8 cellular contexts compared by ENCODE assay signal in the genomic region with DNA sequence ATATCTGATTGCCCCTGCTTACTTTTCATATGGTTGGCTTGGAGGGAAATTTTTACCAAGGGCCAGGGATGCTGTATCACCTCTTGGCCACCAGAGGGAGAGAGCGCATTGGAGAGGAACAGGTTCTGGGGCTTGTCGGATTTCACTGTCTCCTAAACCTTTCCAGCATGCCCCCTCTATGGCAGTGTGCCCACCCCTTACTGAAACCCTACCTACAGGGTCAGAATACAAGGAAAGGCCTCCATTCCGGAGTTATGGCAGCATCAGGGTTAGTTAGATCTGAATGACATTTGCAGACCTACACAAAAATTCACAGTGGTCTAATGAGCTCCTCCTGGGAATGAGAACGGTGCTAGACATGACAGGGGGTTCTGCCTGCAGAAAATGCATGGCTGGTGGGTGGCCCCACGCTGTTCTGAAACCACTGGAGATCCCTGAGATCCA. TPM values are rescaled to one million over a fixed set of nuclear protein-coding genes. Genes with fewer than 3 reads are reported as not detected.
DNase-seq lines count a peak whose midpoint lies in the region; ATAC-seq and TF ChIP-seq lines count a peak whose summit lies in the region.

No MANE protein-coding gene starts in this region.

- no peak overlapping the region for H3K4me3 ChIP-seq in cardiac fibroblast (replicated peaks in 1 of 2; ENCODE audit: low read depth in 2 of 2, low read length in 2 of 2)
- no peak overlapping the region for H3K4me3 ChIP-seq in lower lobe of right lung

- no peaks in the 10 kb centered on the region for H3K9me3 ChIP-seq in T-helper 17 cell (ENCODE audit: control insufficient read depth, low read length, poor library complexity, severe bottlenecking)
- H3K9me3 ChIP-seq in lower lobe of right lung = no peaks in the 10 kb centered on the region

- H3K27ac ChIP-seq in lower lobe of right lung = no peak overlapping the region

- H3K27ac Mint-ChIP-seq in T-helper 17 cell = no peak overlapping the region

- H3K27me3 ChIP-seq in lower lobe of right lung (ENCODE audit: low read depth) = no peaks in the 10 kb centered on the region

- H3K4me1 ChIP-seq in lower lobe of right lung = peaks cover 26% of the 10 kb centered on the region

- intact Hi-C loops in lower lobe of right lung (cut with DNase I) = no loop called here

- peaks cover 32% of the 10 kb centered on the region for H3K27me3 Mint-ChIP-seq in T-helper 17 cell

- DNase-seq in DMS153 treated with DMSO at 0.1 percent for 48 hours (lab: John Stamatoyannopoulos, UW; ENCODE audit: unreplicated experiment) (peak; percentile 36), NAMALWA (ENCODE audit: low spot score) (peak; percentile 62), T-helper 17 cell (peak in 1 of 3 donors; percentile 25), cardiac fibroblast (ENCODE audit: low read depth in 2 of 2) (peak; percentile 58), lower lobe of right lung (no peak), NCI-H1048 (lab: John Stamatoyannopoulos, UW) (no peak)
- DNase-seq in stimulated activated CD8-positive, alpha-beta memory T cell treated with anti-CD3 and anti-CD28 coated beads, Interleukin-4, amount 100 ng/mL, for 48 hours = peak; percentile 53

- no peak overlapping the region for H3K4me3 Mint-ChIP-seq in T-helper 17 cell

- H3K36me3 ChIP-seq in lower lobe of right lung = no peaks in the 10 kb centered on the region

- H3K36me3 Mint-ChIP-seq in T-helper 17 cell (ENCODE audit: low read depth) = peaks cover 9% of the 10 kb centered on the region

- ATAC-seq in GM21723 (IDR thresholded peaks at IDR 0.05; ENCODE audit: unreplicated experiment) = peak; percentile 75
- ATAC-seq in T-helper 17 cell = peak; percentile 71
- ATAC-seq in lower lobe of right lung = peak; percentile 35 to 54

- peaks cover 11% of the 10 kb centered on the region for H3K4me1 Mint-ChIP-seq in T-helper 17 cell

- TF ChIP-seq CTCF in cardiac fibroblast (IDR thresholded peaks at IDR 0.05; ENCODE audit: low read depth, low read length) (peak; percentile 96), lower lobe of right lung (IDR thresholded peaks at IDR 0.05) (peak; percentile 92)

RNA-seq across cellular contexts. Expression of a gene that starts 5.8 kb away (rescaled TPM):
- total RNA-seq in T-helper 17 cell = under 1 TPM in 1 of 2 donors, not detected in 1; 0.05 TPM
- not detected for total RNA-seq in lower lobe of right lung

Comparison
In these comparisons a context has a peak if more than half of its experiments do, and no peak if none do; other contexts are left out.
1. DNase-seq: peak in DMS153 treated with DMSO at 0.1 percent for 48 hours (single experiment), NAMALWA (single experiment), cardiac fibroblast (2 of 2) and stimulated activated CD8-positive, alpha-beta memory T cell treated with anti-CD3 and anti-CD28 coated beads, Interleukin-4, amount 100 ng/mL, for 48 hours (single experiment); none in lower lobe of right lung (single experiment) and NCI-H1048 (single experiment).
2. Peak in every context shown above with its lines, with median percentiles within 50 percentile points of each other: ATAC-seq.